Comparison of ENCODE assay signal across 26 cellular contexts in genomic region chr20:61577065-61577464, GRCh38.
"Had no signal": no experiment of that assay in that cellular context is flagged by ENCODE, and none has a peak within 500 bp of the region (broad histone marks: within the 10 kb centered on the region; RNA-seq: fewer than 3 reads in every experiment).

No MANE protein-coding gene starts in this region.

- H3K4me1 ChIP-seq: colonic mucosa, gastrocnemius medialis, heart right ventricle, left lung, lower lobe of right lung had no signal

- H3K36me3 ChIP-seq: colonic mucosa, esophagus squamous epithelium, gastrocnemius medialis, heart right ventricle, left lung, lower lobe of right lung had no signal

- H3K27me3 ChIP-seq: colonic mucosa, gastrocnemius medialis had no signal

- H3K9me3 ChIP-seq: colonic mucosa, gastrocnemius medialis, heart right ventricle, lower lobe of right lung, mucosa of descending colon had no signal

- ATAC-seq: effector memory CD8-positive, alpha-beta T cell; esophagus mucosa; gastrocnemius medialis; heart right ventricle; left cardiac atrium; left lung; left ventricle myocardium superior; lower lobe of right lung; mucosa of descending colon had no signal

- DNase-seq: colonic mucosa; cortex of kidney; effector CD8-positive, alpha-beta T cell; effector memory CD8-positive, alpha-beta T cell; endodermal cell; erythroblast; esophagus squamous epithelium; foreskin fibroblast; foreskin melanocyte; gastrocnemius medialis; glutamatergic neuron; head of caudate nucleus; heart right ventricle; hippocampal formation; left cardiac atrium; left lung; left ventricle myocardium superior; lower lobe of right lung; mesenchymal stem cell; mucosa of descending colon; naive B cell had no signal

- H3K27ac ChIP-seq: colonic mucosa, epithelial cell of prostate, esophagus squamous epithelium, gastrocnemius medialis, heart right ventricle, left lung, lower lobe of right lung had no signal

- H3K4me3 ChIP-seq: colonic mucosa, esophagus squamous epithelium, gastrocnemius medialis, heart right ventricle, left lung, lower lobe of right lung, mucosa of descending colon had no signal

- FAIRE-seq: endometrium, islet of Langerhans, keratinocyte had no signal
